ENCODE assay signal across 9 cellular contexts in genomic region chr7:105830405-105831218, GRCh38. TPM values are rescaled to one million over a fixed set of nuclear protein-coding genes. Genes with fewer than 3 reads are reported as not detected.
DNase-seq lines count a peak whose midpoint lies in the region; FAIRE-seq and TF ChIP-seq lines count a peak whose summit lies in the region.
"Had no signal": no experiment of that assay in that cellular context is flagged by ENCODE, and none has a peak within 500 bp of the region (broad histone marks: within the 10 kb centered on the region; RNA-seq: fewer than 3 reads in every experiment).

No MANE protein-coding gene starts in this region.

- POLR2A ChIA-PET in GM10248 (lab: Yijun Ruan, JAX) = no interaction called here

- no peak for FAIRE-seq in GM12892 (lab: Jason Lieb, UNC)

- no peak for TF ChIP-seq CTCF in GM10248 (IDR thresholded peaks at IDR 0.05; ENCODE audit: control extremely low read depth, extremely low read depth, low read depth, missing control alignments)

- DNase-seq in A172 (ENCODE audit: low spot score) = peak; percentile 99
- DNase-seq in HS-5 (ENCODE audit: low read depth) = peak; percentile 85
- peak; percentile 94 for DNase-seq in astrocyte of the hippocampus (ENCODE audit: low read depth, low spot score)
- peak; percentile 97 for DNase-seq in kidney glomerular epithelial cell (lab: John Stamatoyannopoulos, UW)
- DNase-seq in GM10248 (ENCODE audit: extremely low spot score) = no peak
- no peak for DNase-seq in GM12892 (ENCODE audit: insufficient read length)
- no peak for DNase-seq in activated CD8-positive, alpha-beta memory T cell treated with anti-CD3 and anti-CD28 coated beads, Interleukin-2, amount 50 U/mL, for 48 hours
- no peak for DNase-seq in ureter (ENCODE audit: low spot score)
- DNase-seq: activated T-cell treated with anti-CD3 and anti-CD28 coated beads, Interleukin-2, amount 50 U/mL, for 72 hours had no signal

- CTCF ChIA-PET in GM10248 (lab: Yijun Ruan, JAX) = interaction anchor here (1.7 kb wide), 1 partner anchor 69 kb away, joined by 3 read pairs; no protein-coding TSS in a partner anchor

- TF ChIP-seq POLR2A in GM12892 (IDR thresholded peaks at IDR 0.05; ENCODE audit: low read depth, low read length) = no peak

RNA-seq across cellular contexts. Expression of gene ATXN7L1, which starts 45.8 kb away (rescaled TPM):
- 1.6 and 10.2 TPM in 2 replicates for total RNA-seq in A172 (2014; rRNA removed; shearing (Covaris generic))
- 1.4 TPM for polyA plus RNA-seq in GM12892 (2012; ENCODE audit: missing spikeins)
- total RNA-seq in ureter = 31.6 TPM

Comparison
In these comparisons a context has a peak if more than half of its experiments do, and no peak if none do; other contexts are left out.
1. DNase-seq: peak in A172 (single experiment), HS-5 (single experiment), astrocyte of the hippocampus (single experiment) and kidney glomerular epithelial cell (single experiment); none in GM10248 (single experiment), GM12892 (single experiment), activated CD8-positive, alpha-beta memory T cell treated with anti-CD3 and anti-CD28 coated beads, Interleukin-2, amount 50 U/mL, for 48 hours (single experiment) and ureter (single experiment).